Comparison of ENCODE assay signal across 1 cellular context in genomic region chr4:105274090-105274489, GRCh38.
TF ChIP-seq lines count a peak whose summit lies in the region.

No MANE protein-coding gene starts in this region.

TF ChIP-seq in WTC11, 78 proteins besides CTCF, POLR2A, EP300 and RAD21 (continued from another document):
- TF ChIP-seq AR (CRISPR knock-in tag; IDR thresholded peaks at IDR 0.05) (no peak), ETV6 (CRISPR knock-in tag; IDR thresholded peaks at IDR 0.05) (no peak), ZBTB43 (CRISPR knock-in tag; IDR thresholded peaks at IDR 0.05) (no peak), SP1 (CRISPR knock-in tag; conservative IDR thresholded peaks at IDR 0.05) (no peak), ZNF532 (CRISPR knock-in tag; IDR thresholded peaks at IDR 0.05; ENCODE audit: borderline replicate concordance) (no peak), ZMAT4 (CRISPR knock-in tag; IDR thresholded peaks at IDR 0.05) (no peak), ZNF317 (CRISPR knock-in tag; IDR thresholded peaks at IDR 0.05; ENCODE audit: borderline replicate concordance, low read depth) (no peak), FOXK1 (CRISPR knock-in tag; IDR thresholded peaks at IDR 0.05) (no peak), GTF2I (CRISPR knock-in tag; conservative IDR thresholded peaks at IDR 0.05) (no peak), ZNF671 (CRISPR knock-in tag; IDR thresholded peaks at IDR 0.05) (no peak), NFE2L1 (CRISPR knock-in tag; IDR thresholded peaks at IDR 0.05) (no peak)
- TF ChIP-seq, protein P1, sequence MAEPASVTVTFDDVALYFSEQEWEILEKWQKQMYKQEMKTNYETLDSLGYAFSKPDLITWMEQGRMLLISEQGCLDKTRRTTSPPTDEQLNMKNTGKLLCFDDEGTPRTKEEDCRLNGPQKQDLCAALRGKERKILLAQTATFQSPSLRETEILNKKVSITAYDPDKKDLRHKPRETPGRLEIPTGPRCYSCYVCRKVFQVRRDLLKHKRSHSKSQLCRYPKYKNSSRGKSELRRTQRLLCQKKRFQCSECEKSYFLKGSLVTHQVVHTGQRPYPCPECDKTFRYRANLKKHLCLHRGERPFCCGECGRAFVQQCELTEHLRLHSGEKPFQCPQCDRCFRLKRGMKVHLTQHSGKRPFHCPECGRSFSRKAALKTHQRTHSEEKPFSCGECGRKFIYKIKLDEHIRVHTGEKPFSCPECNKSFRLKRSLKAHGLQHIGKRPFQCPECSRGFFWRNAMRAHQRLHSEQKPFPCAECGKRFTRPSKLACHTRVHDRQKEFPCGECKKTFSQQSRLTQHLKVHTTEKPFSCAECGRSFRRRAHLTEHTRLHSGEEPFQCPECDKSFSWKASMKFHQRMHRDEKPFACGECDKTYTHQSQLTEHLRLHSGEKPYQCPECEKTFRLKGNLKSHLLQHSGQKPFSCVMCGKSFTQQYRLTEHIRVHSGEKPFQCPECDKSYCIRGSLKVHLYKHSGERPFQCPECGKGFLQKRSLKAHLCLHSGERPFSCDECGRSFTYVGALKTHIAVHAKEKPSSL (CRISPR knock-in tag; conservative IDR thresholded peaks at IDR 0.05), result no peak
- TF ChIP-seq, protein P2, sequence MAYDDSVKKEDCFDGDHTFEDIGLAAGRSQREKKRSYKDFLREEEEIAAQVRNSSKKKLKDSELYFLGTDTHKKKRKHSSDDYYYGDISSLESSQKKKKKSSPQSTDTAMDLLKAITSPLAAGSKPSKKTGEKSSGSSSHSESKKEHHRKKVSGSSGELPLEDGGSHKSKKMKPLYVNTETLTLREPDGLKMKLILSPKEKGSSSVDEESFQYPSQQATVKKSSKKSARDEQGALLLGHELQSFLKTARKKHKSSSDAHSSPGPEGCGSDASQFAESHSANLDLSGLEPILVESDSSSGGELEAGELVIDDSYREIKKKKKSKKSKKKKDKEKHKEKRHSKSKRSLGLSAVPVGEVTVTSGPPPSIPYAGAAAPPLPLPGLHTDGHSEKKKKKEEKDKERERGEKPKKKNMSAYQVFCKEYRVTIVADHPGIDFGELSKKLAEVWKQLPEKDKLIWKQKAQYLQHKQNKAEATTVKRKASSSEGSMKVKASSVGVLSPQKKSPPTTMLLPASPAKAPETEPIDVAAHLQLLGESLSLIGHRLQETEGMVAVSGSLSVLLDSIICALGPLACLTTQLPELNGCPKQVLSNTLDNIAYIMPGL (CRISPR knock-in tag; IDR thresholded peaks at IDR 0.05), result no peak
- TF ChIP-seq, protein P3, sequence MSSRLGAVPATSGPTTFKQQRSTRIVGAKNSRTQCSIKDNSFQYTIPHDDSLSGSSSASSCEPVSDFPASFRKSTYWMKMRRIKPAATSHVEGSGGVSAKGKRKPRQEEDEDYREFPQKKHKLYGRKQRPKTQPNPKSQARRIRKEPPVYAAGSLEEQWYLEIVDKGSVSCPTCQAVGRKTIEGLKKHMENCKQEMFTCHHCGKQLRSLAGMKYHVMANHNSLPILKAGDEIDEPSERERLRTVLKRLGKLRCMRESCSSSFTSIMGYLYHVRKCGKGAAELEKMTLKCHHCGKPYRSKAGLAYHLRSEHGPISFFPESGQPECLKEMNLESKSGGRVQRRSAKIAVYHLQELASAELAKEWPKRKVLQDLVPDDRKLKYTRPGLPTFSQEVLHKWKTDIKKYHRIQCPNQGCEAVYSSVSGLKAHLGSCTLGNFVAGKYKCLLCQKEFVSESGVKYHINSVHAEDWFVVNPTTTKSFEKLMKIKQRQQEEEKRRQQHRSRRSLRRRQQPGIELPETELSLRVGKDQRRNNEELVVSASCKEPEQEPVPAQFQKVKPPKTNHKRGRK (CRISPR knock-in tag; IDR thresholded peaks at IDR 0.05; ENCODE audit: borderline replicate concordance), result no peak
- TF ChIP-seq, protein P4, sequence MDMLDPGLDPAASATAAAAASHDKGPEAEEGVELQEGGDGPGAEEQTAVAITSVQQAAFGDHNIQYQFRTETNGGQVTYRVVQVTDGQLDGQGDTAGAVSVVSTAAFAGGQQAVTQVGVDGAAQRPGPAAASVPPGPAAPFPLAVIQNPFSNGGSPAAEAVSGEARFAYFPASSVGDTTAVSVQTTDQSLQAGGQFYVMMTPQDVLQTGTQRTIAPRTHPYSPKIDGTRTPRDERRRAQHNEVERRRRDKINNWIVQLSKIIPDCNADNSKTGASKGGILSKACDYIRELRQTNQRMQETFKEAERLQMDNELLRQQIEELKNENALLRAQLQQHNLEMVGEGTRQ (CRISPR knock-in tag; IDR thresholded peaks at IDR 0.05), result no peak
